Comparison of ENCODE assay signal across 1 cellular context in genomic region chr6:156438519-156438918, GRCh38.
TF ChIP-seq lines count a peak whose summit lies in the region.

No MANE protein-coding gene starts in this region.

TF ChIP-seq in H1, 55 proteins besides CTCF, POLR2A, EP300 and RAD21 (continued from another document):
- TF ChIP-seq JUND (IDR thresholded peaks at IDR 0.05; ENCODE audit: low read length) = no peak
- TF ChIP-seq MAFK (IDR thresholded peaks at IDR 0.05; ENCODE audit: low read depth, low read length) = no peak
